1 cellular context compared by ENCODE assay signal in genomic region chr14:90301580-90302181, GRCh38.
TF ChIP-seq lines count a peak whose summit lies in the region.

No MANE protein-coding gene starts in this region.

TF ChIP-seq in K562, 482 proteins besides CTCF, POLR2A, EP300 and RAD21:
- TF ChIP-seq RAD51 (IDR thresholded peaks at IDR 0.05; ENCODE audit: borderline replicate concordance, low read depth) = no peak
- TF ChIP-seq ESRRA (IDR thresholded peaks at IDR 0.05; ENCODE audit: borderline replicate concordance, low read depth) = peak; percentile 42; the same call in 1 of the 2 replicates
TF ChIP-seq in K562: peak in this region for 1.
